Comparison of ENCODE assay signal across 1 cellular context in genomic region chr11:18741783-18742182, GRCh38.
TF ChIP-seq lines count a peak whose summit lies in the region.

No MANE protein-coding gene starts in this region.

TF ChIP-seq in K562, 482 proteins besides CTCF, POLR2A, EP300 and RAD21:
- no peak for TF ChIP-seq TRIM28 (IDR thresholded peaks at IDR 0.05)
- TF ChIP-seq SMARCA5 (IDR thresholded peaks at IDR 0.05) = peak; percentile 70; the same call in 1 of the 2 replicates
- no peak for TF ChIP-seq MTA2 (IDR thresholded peaks at IDR 0.05; ENCODE audit: low read depth)
- TF ChIP-seq NBN (IDR thresholded peaks at IDR 0.05; ENCODE audit: low read depth) = no peak
- no peak for TF ChIP-seq RBM15 (IDR thresholded peaks at IDR 0.05; ENCODE audit: insufficient read depth, low read length)
- no peak for TF ChIP-seq MTA3 (IDR thresholded peaks at IDR 0.05; ENCODE audit: borderline replicate concordance)
- peak; percentile 100 for TF ChIP-seq ZNF239 (CRISPR knock-in tag; IDR thresholded peaks at IDR 0.05)
- TF ChIP-seq SMAD4 (CRISPR knock-in tag; conservative IDR thresholded peaks at IDR 0.05) = no peak
- no peak for TF ChIP-seq STAT5A (IDR thresholded peaks at IDR 0.05; ENCODE audit: borderline replicate concordance, low read length)
- TF ChIP-seq CEBPZ (IDR thresholded peaks at IDR 0.05; ENCODE audit: borderline replicate concordance, low read depth, low read length) = no peak
- TF ChIP-seq RBM25 (IDR thresholded peaks at IDR 0.05; ENCODE audit: low read depth, low read length, severe bottlenecking) = peak; percentile 94
- peak; percentile 58; the same call in 1 of the 2 replicates for TF ChIP-seq DNMT1 (IDR thresholded peaks at IDR 0.05)
- TF ChIP-seq TBL1XR1 (IDR thresholded peaks at IDR 0.05; ENCODE audit: low read length in 2 of 2) = no peak
